ENCODE assay signal across 8 cellular contexts in the genomic region with DNA sequence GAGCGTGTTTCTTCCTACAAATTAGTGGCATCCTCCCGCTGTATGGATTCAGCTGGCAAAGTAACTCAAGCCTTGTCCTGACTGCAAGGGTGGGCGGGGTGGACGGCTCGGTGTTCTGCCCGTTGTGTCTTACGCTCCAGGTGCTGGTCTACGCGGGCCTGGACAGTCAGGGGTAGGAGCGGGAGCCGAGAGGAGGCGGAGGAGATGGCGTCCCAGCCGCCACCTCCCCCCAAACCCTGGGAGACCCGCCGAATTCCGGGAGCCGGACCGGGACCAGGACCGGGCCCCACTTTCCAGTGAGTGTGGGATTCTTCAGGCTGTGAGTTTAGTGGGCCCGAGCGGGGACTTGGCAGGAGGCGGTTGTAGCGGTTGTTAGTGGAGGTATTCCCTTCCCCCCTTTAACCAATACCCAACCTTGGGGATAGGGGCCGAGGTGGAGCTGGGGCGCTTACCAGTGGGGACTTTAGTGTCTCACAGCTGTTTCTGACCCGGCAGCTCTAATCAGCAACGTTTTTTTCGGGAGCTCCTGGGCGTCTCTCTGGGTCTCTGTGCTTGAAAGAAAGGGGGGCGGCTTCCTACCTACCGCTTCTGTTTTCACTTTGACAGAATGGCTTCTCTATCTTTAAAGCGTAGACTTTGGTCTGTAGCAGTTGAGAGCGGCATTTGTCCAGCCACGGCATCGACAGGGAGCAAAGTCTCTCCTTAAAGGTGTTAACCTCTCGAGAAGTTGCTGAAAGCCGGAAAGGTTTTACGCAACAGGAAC. TPM values are rescaled to one million over a fixed set of nuclear protein-coding genes. Genes with fewer than 3 reads are reported as not detected.
A peak's percentile ranks its signal among the peaks of the same experiment; 100 is the strongest.
DNase-seq lines count a peak whose midpoint lies in the region; ATAC-seq and TF ChIP-seq lines count a peak whose summit lies in the region.

A gene with protein sequence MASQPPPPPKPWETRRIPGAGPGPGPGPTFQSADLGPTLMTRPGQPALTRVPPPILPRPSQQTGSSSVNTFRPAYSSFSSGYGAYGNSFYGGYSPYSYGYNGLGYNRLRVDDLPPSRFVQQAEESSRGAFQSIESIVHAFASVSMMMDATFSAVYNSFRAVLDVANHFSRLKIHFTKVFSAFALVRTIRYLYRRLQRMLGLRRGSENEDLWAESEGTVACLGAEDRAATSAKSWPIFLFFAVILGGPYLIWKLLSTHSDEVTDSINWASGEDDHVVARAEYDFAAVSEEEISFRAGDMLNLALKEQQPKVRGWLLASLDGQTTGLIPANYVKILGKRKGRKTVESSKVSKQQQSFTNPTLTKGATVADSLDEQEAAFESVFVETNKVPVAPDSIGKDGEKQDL (plus strand): TSS at position 165 of the 763 bp plus-strand sequence. CDS start 40 bp downstream, at position 205.
A gene with protein sequence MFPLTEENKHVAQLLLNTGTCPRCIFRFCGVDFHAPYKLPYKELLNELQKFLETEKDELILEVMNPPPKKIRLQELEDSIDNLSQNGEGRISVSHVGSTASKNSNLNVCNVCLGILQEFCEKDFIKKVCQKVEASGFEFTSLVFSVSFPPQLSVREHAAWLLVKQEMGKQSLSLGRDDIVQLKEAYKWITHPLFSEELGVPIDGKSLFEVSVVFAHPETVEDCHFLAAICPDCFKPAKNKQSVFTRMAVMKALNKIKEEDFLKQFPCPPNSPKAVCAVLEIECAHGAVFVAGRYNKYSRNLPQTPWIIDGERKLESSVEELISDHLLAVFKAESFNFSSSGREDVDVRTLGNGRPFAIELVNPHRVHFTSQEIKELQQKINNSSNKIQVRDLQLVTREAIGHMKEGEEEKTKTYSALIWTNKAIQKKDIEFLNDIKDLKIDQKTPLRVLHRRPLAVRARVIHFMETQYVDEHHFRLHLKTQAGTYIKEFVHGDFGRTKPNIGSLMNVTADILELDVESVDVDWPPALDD (minus strand): TSS at position 700 of the 763 bp plus-strand sequence. CDS start 6,365 bp downstream, outside the sequence.

- intact Hi-C loops in PC-3 (cut with micrococcal nuclease): loop anchor here (1.0 to 5.0 kb wide), 2 partner anchors 48 to 135 kb away; a partner anchor contains a TSS

- H3K27ac ChIP-seq in PC-3 (ENCODE audit: low read length): peak within 1 kb of the TSS; percentile 97

- no peaks in the 10 kb centered on the region for H3K9me3 Mint-ChIP-seq in activated T-helper 17 cell treated with anti-CD3 and anti-CD28 coated beads, Interleukin-2, amount 50 U/mL, for 72 hours
- peaks cover 30% of the 10 kb centered on the region for H3K9me3 Mint-ChIP-seq in nephron progenitor cell
- H3K9me3 Mint-ChIP-seq in stimulated activated naive CD8-positive, alpha-beta T cell treated with anti-CD3 and anti-CD28 coated beads, Interleukin-15, Interleukin-2, amounts not matched to agents 100 ng/mL and 50 ng/mL, for 24 hours: no peaks in the 10 kb centered on the region

- peaks cover 30% of the 10 kb centered on the region for H3K36me3 Mint-ChIP-seq in activated T-helper 17 cell treated with anti-CD3 and anti-CD28 coated beads, Interleukin-2, amount 50 U/mL, for 72 hours (ENCODE audit: low read depth)
- H3K36me3 Mint-ChIP-seq in nephron progenitor cell (ENCODE audit: low read depth): peaks cover 33% of the 10 kb centered on the region
- peaks cover 19% of the 10 kb centered on the region for H3K36me3 Mint-ChIP-seq in stimulated activated naive CD8-positive, alpha-beta T cell treated with anti-CD3 and anti-CD28 coated beads, Interleukin-15, Interleukin-2, amounts not matched to agents 100 ng/mL and 50 ng/mL, for 24 hours (ENCODE audit: low read depth)

- H3K9me3 ChIP-seq in PC-3 (ENCODE audit: low read length): no peaks in the 10 kb centered on the region

- H3K4me3 ChIP-seq in PC-3 (ENCODE audit: low read length): peak within 1 kb of the TSS; percentile 95
- H3K4me3 ChIP-seq in fibroblast of pulmonary artery (replicated peaks; ENCODE audit: low read depth, low read length): peak within 1 kb of the TSS; percentile 99

- H3K4me1 Mint-ChIP-seq in activated T-helper 17 cell treated with anti-CD3 and anti-CD28 coated beads, Interleukin-2, amount 50 U/mL, for 72 hours: peaks cover 16% of the 10 kb centered on the region
- peaks cover 33% of the 10 kb centered on the region for H3K4me1 Mint-ChIP-seq in nephron progenitor cell
- peaks cover 69% of the 10 kb centered on the region for H3K4me1 Mint-ChIP-seq in stimulated activated naive CD8-positive, alpha-beta T cell treated with anti-CD3 and anti-CD28 coated beads, Interleukin-15, Interleukin-2, amounts not matched to agents 100 ng/mL and 50 ng/mL, for 24 hours (ENCODE audit: low read depth)

- peaks cover 14% of the 10 kb centered on the region for H3K36me3 ChIP-seq in PC-3 (ENCODE audit: low read depth, low read length)

- peaks cover 35% of the 10 kb centered on the region for H3K4me1 ChIP-seq in PC-3 (ENCODE audit: insufficient read depth, low read length)

- H3K4me2 ChIP-seq in PC-3 (ENCODE audit: low read length): peak within 1 kb of the TSS; percentile 89

- H3K27ac Mint-ChIP-seq in activated T-helper 17 cell treated with anti-CD3 and anti-CD28 coated beads, Interleukin-2, amount 50 U/mL, for 72 hours: peak within 1 kb of the TSS; percentile 96
- peak within 1 kb of the TSS; percentile 98 for H3K27ac Mint-ChIP-seq in nephron progenitor cell
- H3K27ac Mint-ChIP-seq in stimulated activated naive CD8-positive, alpha-beta T cell treated with anti-CD3 and anti-CD28 coated beads, Interleukin-15, Interleukin-2, amounts not matched to agents 100 ng/mL and 50 ng/mL, for 24 hours: peak within 1 kb of the TSS; percentile 93

- peaks cover 3% of the 10 kb centered on the region for H3F3A ChIP-seq in PC-3 (ENCODE audit: low read length, unreplicated experiment)

- POLR2A ChIA-PET in PC-3 (lab: Charles Lee; ENCODE audit: unreplicated experiment): no interaction called here

- H3K27me3 Mint-ChIP-seq in activated T-helper 17 cell treated with anti-CD3 and anti-CD28 coated beads, Interleukin-2, amount 50 U/mL, for 72 hours: no peaks in the 10 kb centered on the region
- H3K27me3 Mint-ChIP-seq in nephron progenitor cell (ENCODE audit: low read depth, poor library complexity): no peaks in the 10 kb centered on the region
- H3K27me3 Mint-ChIP-seq in stimulated activated naive CD8-positive, alpha-beta T cell treated with anti-CD3 and anti-CD28 coated beads, Interleukin-15, Interleukin-2, amounts not matched to agents 100 ng/mL and 50 ng/mL, for 24 hours: no peaks in the 10 kb centered on the region

- peak within 1 kb of the TSS; percentile 99 for H3K4me3 Mint-ChIP-seq in activated T-helper 17 cell treated with anti-CD3 and anti-CD28 coated beads, Interleukin-2, amount 50 U/mL, for 72 hours
- H3K4me3 Mint-ChIP-seq in nephron progenitor cell: peak within 1 kb of the TSS; percentile 100
- H3K4me3 Mint-ChIP-seq in stimulated activated naive CD8-positive, alpha-beta T cell treated with anti-CD3 and anti-CD28 coated beads, Interleukin-15, Interleukin-2, amounts not matched to agents 100 ng/mL and 50 ng/mL, for 24 hours: peak within 1 kb of the TSS; percentile 96

- DNase-seq in DMS 273 (lab: John Stamatoyannopoulos, UW; ENCODE audit: unreplicated experiment) (peak; percentile 92), HPDE6-E6E7 (ENCODE audit: extremely low spot score) (peak; percentile 82), PC-3 (peak; percentile 73), fibroblast of pulmonary artery (ENCODE audit: low read depth) (peak; percentile 70), nephron progenitor cell (peak; percentile 69)

- TF ChIP-seq CTCF in PC-3 (conservative IDR thresholded peaks at IDR 0.05; ENCODE audit: low read depth, low read length): no peak
- TF ChIP-seq CTCF in fibroblast of pulmonary artery (IDR thresholded peaks at IDR 0.05; ENCODE audit: low read length, missing control alignments): no peak
- no peak for TF ChIP-seq CTCF in nephron progenitor cell (IDR thresholded peaks at IDR 0.05)

- ATAC-seq in GM19468 (IDR thresholded peaks at IDR 0.05; ENCODE audit: extremely low read depth, unreplicated experiment) (peak; percentile 16), PC-3 (peak; percentile 87)
- peak; percentile 84 for ATAC-seq in activated T-helper 17 cell treated with anti-CD3 and anti-CD28 coated beads, Interleukin-2, amount 50 U/mL, for 72 hours (replicated peaks)

- CTCF ChIA-PET in PC-3 (lab: Charles Lee): no interaction called here

- peaks cover 10% of the 10 kb centered on the region; the same call in 1 of the 2 replicates for H4K20me1 ChIP-seq in PC-3 (ENCODE audit: low read length)

- peak within 1 kb of the TSS; percentile 83 for H2AFZ ChIP-seq in PC-3 (ENCODE audit: low read length)

- peak within 1 kb of the TSS; percentile 95 for H3K9ac ChIP-seq in PC-3 (ENCODE audit: low read length)

- H3K9me2 ChIP-seq in PC-3 (replicated peaks; ENCODE audit: low read length): no peaks in the 10 kb centered on the region

- H3K79me2 ChIP-seq in PC-3 (ENCODE audit: low read length): peaks cover 85% of the 10 kb centered on the region

- H3K27me3 ChIP-seq in PC-3 (ENCODE audit: low read length): no peaks in the 10 kb centered on the region

- BruUV-seq in PC-3 (replicated peaks; lab: Mats Ljungman, UMichigan): TSS peak; percentile 47

RNA-seq across cellular contexts. Expression of the first gene that starts in this region (rescaled TPM):
- 30.4 and 37.7 TPM in 2 replicates for total RNA-seq in PC-3 (2014; rRNA removed)
- total RNA-seq in activated T-helper 17 cell treated with anti-CD3 and anti-CD28 coated beads, Interleukin-2, amount 50 U/mL, for 72 hours: 10 to 100 TPM; 17.1 to 25.1 TPM

RNA-seq across cellular contexts. Expression of the second gene that starts in this region (rescaled TPM):
- total RNA-seq in PC-3 (2014; rRNA removed): 3.6 and 3.7 TPM in 2 replicates
- 1 to 10 TPM; 5.1 to 5.7 TPM for total RNA-seq in activated T-helper 17 cell treated with anti-CD3 and anti-CD28 coated beads, Interleukin-2, amount 50 U/mL, for 72 hours

Comparison
In these comparisons a context has a peak if more than half of its experiments do, and no peak if none do; other contexts are left out.
1. Peak in every context shown above with its lines: DNase-seq, ATAC-seq, H3K4me3 ChIP-seq and H3K27ac ChIP-seq.
2. ATAC-seq: peak in every context shown above with its lines; median percentile 87 in PC-3; 84 in activated T-helper 17 cell treated with anti-CD3 and anti-CD28 coated beads, Interleukin-2, amount 50 U/mL, for 72 hours; 16 in GM19468.